In the genomic region with DNA sequence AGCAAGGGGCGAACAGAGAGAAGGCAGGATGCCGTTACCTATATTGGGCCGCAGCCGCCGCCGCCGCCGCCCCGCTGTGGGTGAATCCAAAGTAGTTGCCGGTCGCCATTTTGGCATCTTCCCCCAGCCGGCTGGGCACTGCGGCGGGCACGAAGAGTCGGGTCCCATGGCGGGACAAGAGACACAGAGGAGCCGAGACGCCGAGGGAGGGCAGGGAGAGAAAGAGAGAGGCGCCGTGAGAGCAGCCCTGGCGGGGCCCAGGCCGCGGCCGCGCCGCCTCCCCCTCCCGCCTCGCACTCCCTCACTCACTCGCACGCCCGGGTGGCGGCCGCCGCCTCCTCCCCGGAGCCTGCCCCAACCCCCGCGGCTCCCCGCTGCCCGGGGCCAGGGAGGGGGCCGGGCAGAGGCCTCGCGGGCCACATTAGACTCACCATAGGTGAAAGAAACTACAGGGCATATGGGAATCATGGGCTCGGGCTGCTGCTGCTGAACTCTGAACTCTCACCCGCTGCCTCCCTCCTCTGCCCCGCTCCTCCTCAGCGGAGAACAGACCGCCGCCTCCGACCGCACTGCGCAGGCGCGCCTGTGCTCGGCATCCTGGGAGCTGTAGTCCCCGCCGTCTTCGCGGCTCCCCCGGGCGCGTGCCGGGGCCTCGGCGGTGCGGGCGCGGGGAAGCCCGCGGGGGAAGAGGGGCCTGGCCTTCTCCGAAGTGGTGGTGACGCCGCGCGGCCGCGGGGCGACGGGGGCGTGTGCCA, we compare ENCODE assay signal across 1 cellular context.
TF ChIP-seq lines count a peak whose summit lies in the region.

ZFR (minus strand) TSS at position 550 of the 755 bp plus-strand sequence; CDS start at position 468, 82 bp downstream.

TF ChIP-seq in K562, 482 proteins besides CTCF, POLR2A, EP300 and RAD21 (continued from another document and continues in another):
- TF ChIP-seq ATF4 (CRISPR knock-in tag; IDR thresholded peaks at IDR 0.05) (no peak), CCNT2 (IDR thresholded peaks at IDR 0.05; ENCODE audit: borderline replicate concordance, extremely low read depth, insufficient read length, low read depth, low read length) (peak; percentile 75), POU5F1 (IDR thresholded peaks at IDR 0.05; ENCODE audit: borderline replicate concordance, low read depth, low read length, partially characterized antibody) (no peak), UBTF (IDR thresholded peaks at IDR 0.05; ENCODE audit: borderline replicate concordance in 1 of 2, low read depth in 2 of 2, low read length in 2 of 2) (peak in 1 of 2 experiments; percentile 27; a peak in 1 of 4 replicates), NONO (IDR thresholded peaks at IDR 0.05; ENCODE audit: low read depth in 2 of 2, low read length in 1 of 2) (peak; percentile 14 to 33; a peak in 1 of 4 replicates), TARDBP (IDR thresholded peaks at IDR 0.05) (0 out of 2 replicates have a peak, but pooled peaks have one; percentile 24), AFF4 (CRISPR knock-in tag; IDR thresholded peaks at IDR 0.05) (0 out of 2 replicates have a peak, but pooled peaks have one; percentile 75), FUS (optimal IDR thresholded peaks at IDR 0.05; ENCODE audit: low read depth, low read length) (peak; percentile 8), ZNF77 (CRISPR knock-in tag; IDR thresholded peaks at IDR 0.05) (no peak), DDX20 (tag; IDR thresholded peaks at IDR 0.05; ENCODE audit: low read depth) (no peak), MCM7 (IDR thresholded peaks at IDR 0.05) (no peak), CAMTA2 (CRISPR knock-in tag; conservative IDR thresholded peaks at IDR 0.05) (no peak), ZNF347 (CRISPR knock-in tag; IDR thresholded peaks at IDR 0.05; ENCODE audit: low read depth) (no peak), FOXK2 (conservative IDR thresholded peaks at IDR 0.05 in 1 of 2, IDR thresholded peaks at IDR 0.05 in 1 of 2; ENCODE audit: low read depth in 2 of 2) (no peak), CBFA2T3 (IDR thresholded peaks at IDR 0.05) (no peak), SP1 (CRISPR knock-in tag; IDR thresholded peaks at IDR 0.05) (no peak), PRMT5 (CRISPR knock-in tag; IDR thresholded peaks at IDR 0.05) (no peak), RNF2 (IDR thresholded peaks at IDR 0.05) (peak; percentile 98), CEBPG (CRISPR knock-in tag; IDR thresholded peaks at IDR 0.05) (no peak), CEBPG (tag; conservative IDR thresholded peaks at IDR 0.05 in 1 of 2, IDR thresholded peaks at IDR 0.05 in 1 of 2) (no peak), KLF13 (tag; IDR thresholded peaks at IDR 0.05; ENCODE audit: borderline replicate concordance, low read depth) (no peak; the same call in 1 of the 2 replicates), NR1H2 (CRISPR knock-in tag; IDR thresholded peaks at IDR 0.05) (no peak), DIDO1 (tag; IDR thresholded peaks at IDR 0.05; ENCODE audit: low read depth) (no peak), AFF1 (IDR thresholded peaks at IDR 0.05; ENCODE audit: low read depth in 1 of 2, partially characterized antibody in 2 of 2) (no peak), ZFP36 (IDR thresholded peaks at IDR 0.05; ENCODE audit: low read depth, low read length, partially characterized antibody) (no peak), EHMT2 (IDR thresholded peaks at IDR 0.05) (no peak), ZNF639 (CRISPR knock-in tag; conservative IDR thresholded peaks at IDR 0.05 in 1 of 2, IDR thresholded peaks at IDR 0.05 in 1 of 2) (peak in 1 of 2 experiments; percentile 54; a peak in 1 of 4 replicates), GATAD2A (IDR thresholded peaks at IDR 0.05) (0 out of 2 replicates have a peak, but pooled peaks have one; percentile 53), ZNF785 (CRISPR knock-in tag; IDR thresholded peaks at IDR 0.05) (no peak), SPI1 (IDR thresholded peaks at IDR 0.05; ENCODE audit: borderline replicate concordance, low read depth, low read length) (no peak), CEBPB (tag; IDR thresholded peaks at IDR 0.05) (no peak), HSF4 (CRISPR knock-in tag; IDR thresholded peaks at IDR 0.05; ENCODE audit: borderline replicate concordance) (no peak), ZNF76 (CRISPR knock-in tag; IDR thresholded peaks at IDR 0.05; ENCODE audit: borderline replicate concordance) (peak; percentile 54; the same call in 1 of the 2 replicates), TBL1XR1 (IDR thresholded peaks at IDR 0.05; ENCODE audit: low read length in 2 of 2) (no peak)
- TF ChIP-seq, protein P1, sequence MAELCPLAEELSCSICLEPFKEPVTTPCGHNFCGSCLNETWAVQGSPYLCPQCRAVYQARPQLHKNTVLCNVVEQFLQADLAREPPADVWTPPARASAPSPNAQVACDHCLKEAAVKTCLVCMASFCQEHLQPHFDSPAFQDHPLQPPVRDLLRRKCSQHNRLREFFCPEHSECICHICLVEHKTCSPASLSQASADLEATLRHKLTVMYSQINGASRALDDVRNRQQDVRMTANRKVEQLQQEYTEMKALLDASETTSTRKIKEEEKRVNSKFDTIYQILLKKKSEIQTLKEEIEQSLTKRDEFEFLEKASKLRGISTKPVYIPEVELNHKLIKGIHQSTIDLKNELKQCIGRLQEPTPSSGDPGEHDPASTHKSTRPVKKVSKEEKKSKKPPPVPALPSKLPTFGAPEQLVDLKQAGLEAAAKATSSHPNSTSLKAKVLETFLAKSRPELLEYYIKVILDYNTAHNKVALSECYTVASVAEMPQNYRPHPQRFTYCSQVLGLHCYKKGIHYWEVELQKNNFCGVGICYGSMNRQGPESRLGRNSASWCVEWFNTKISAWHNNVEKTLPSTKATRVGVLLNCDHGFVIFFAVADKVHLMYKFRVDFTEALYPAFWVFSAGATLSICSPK (IDR thresholded peaks at IDR 0.05; ENCODE audit: borderline replicate concordance): no peak
- TF ChIP-seq, protein P2, sequence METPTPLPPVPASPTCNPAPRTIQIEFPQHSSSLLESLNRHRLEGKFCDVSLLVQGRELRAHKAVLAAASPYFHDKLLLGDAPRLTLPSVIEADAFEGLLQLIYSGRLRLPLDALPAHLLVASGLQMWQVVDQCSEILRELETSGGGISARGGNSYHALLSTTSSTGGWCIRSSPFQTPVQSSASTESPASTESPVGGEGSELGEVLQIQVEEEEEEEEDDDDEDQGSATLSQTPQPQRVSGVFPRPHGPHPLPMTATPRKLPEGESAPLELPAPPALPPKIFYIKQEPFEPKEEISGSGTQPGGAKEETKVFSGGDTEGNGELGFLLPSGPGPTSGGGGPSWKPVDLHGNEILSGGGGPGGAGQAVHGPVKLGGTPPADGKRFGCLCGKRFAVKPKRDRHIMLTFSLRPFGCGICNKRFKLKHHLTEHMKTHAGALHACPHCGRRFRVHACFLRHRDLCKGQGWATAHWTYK (CRISPR knock-in tag; IDR thresholded peaks at IDR 0.05): peak; percentile 77
- TF ChIP-seq, protein P3, sequence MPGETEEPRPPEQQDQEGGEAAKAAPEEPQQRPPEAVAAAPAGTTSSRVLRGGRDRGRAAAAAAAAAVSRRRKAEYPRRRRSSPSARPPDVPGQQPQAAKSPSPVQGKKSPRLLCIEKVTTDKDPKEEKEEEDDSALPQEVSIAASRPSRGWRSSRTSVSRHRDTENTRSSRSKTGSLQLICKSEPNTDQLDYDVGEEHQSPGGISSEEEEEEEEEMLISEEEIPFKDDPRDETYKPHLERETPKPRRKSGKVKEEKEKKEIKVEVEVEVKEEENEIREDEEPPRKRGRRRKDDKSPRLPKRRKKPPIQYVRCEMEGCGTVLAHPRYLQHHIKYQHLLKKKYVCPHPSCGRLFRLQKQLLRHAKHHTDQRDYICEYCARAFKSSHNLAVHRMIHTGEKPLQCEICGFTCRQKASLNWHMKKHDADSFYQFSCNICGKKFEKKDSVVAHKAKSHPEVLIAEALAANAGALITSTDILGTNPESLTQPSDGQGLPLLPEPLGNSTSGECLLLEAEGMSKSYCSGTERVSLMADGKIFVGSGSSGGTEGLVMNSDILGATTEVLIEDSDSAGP (CRISPR knock-in tag; IDR thresholded peaks at IDR 0.05): no peak
- TF ChIP-seq, protein P4, sequence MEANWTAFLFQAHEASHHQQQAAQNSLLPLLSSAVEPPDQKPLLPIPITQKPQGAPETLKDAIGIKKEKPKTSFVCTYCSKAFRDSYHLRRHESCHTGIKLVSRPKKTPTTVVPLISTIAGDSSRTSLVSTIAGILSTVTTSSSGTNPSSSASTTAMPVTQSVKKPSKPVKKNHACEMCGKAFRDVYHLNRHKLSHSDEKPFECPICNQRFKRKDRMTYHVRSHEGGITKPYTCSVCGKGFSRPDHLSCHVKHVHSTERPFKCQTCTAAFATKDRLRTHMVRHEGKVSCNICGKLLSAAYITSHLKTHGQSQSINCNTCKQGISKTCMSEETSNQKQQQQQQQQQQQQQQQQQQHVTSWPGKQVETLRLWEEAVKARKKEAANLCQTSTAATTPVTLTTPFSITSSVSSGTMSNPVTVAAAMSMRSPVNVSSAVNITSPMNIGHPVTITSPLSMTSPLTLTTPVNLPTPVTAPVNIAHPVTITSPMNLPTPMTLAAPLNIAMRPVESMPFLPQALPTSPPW (CRISPR knock-in tag; IDR thresholded peaks at IDR 0.05): peak; percentile 66
